14 cellular contexts compared by ENCODE assay signal in the genomic region with DNA sequence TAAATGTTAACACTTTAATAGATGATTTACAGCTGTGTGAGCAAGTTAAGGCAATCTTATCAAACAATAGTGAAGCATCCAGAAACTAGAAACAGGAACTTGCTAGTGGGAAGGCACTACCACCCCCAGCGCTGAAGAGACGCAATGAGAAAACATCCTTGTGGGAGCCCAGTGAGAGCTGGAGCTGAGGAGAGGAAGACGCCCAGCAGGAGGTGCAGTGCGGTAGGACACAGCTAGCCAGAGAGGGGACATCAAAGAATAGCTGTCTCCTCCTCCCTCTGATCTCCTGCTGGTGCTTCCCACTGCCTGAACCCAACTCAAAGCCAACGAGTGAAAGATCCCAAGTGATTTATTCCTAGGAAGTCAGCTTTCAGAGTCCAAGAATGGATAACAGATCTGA.
DNase-seq lines count a peak whose midpoint lies in the region; ATAC-seq, FAIRE-seq and TF ChIP-seq lines count a peak whose summit lies in the region.
"Had no signal": no experiment of that assay in that cellular context is flagged by ENCODE, and none has a peak within 500 bp of the region (broad histone marks: within the 10 kb centered on the region; RNA-seq: fewer than 3 reads in every experiment).

No MANE protein-coding gene starts in this region.

- intact Hi-C loops in HepG2 (cut with micrococcal nuclease; ENCODE audit: unreplicated experiment), result loop anchor here (1.0 to 2.0 kb wide), 2 partner anchors 139 to 143 kb away; no protein-coding TSS in a partner anchor

- in situ Hi-C loops in brain microvascular endothelial cell (cut with HindIII; ENCODE audit: low pct_ligation_motif_present, low sequenced_read_pairs), result no loop called here
- in situ Hi-C loops in HepG2 (cut with HindIII; ENCODE audit: extremely low pct_ligation_motif_present, low pct_unique_long_range_greater_than_20kb), result no loop called here

- H2AFZ ChIP-seq in HepG2 (ENCODE audit: low read length), result no peak overlapping the region

- no peak for DNase-seq in HFFc6
- peak; percentile 72 for DNase-seq in brain microvascular endothelial cell
- DNase-seq in HepG2 (ENCODE audit: low spot score), result no peak
- DNase-seq in NCI-H2171 treated with DMSO at 0.1 percent for 48 hours (lab: John Stamatoyannopoulos, UW), result no peak
- no peak for DNase-seq in SHP77 (lab: John Stamatoyannopoulos, UW)
- no peak for DNase-seq in stimulated activated CD4-positive, alpha-beta T cell treated with anti-CD3 and anti-CD28 coated beads, Interleukin-12 subunit alpha, Interleukin-12 subunit beta, amount 100 ng/mL, for 4 hours
- DNase-seq in stimulated activated effector memory CD8-positive, alpha-beta T cell treated with anti-CD3 and anti-CD28 coated beads, Interleukin-12 subunit alpha, Interleukin-12 subunit beta, amount 100 ng/mL, for 72 hours (ENCODE audit: low spot score in 2 of 2), result no peak
- DNase-seq: NCI-H69, psoas muscle, T-helper 17 cell had no signal

- H3K4me1 Mint-ChIP-seq in HFFc6 (ENCODE audit: low read depth), result peaks cover 18% of the 10 kb centered on the region
- H3K4me1 Mint-ChIP-seq in stimulated activated effector memory CD8-positive, alpha-beta T cell treated with anti-CD3 and anti-CD28 coated beads, Interleukin-12 subunit alpha, Interleukin-12 subunit beta, amount 100 ng/mL, for 72 hours, result no peaks in the 10 kb centered on the region
- H3K4me1 Mint-ChIP-seq: T-helper 17 cell had no signal

- H3K36me3 Mint-ChIP-seq in HFFc6 (ENCODE audit: low read depth), result no peaks in the 10 kb centered on the region
- no peaks in the 10 kb centered on the region for H3K36me3 Mint-ChIP-seq in stimulated activated effector memory CD8-positive, alpha-beta T cell treated with anti-CD3 and anti-CD28 coated beads, Interleukin-12 subunit alpha, Interleukin-12 subunit beta, amount 100 ng/mL, for 72 hours

- H3K27ac Mint-ChIP-seq in HFFc6, result no peak overlapping the region
- H3K27ac Mint-ChIP-seq in stimulated activated effector memory CD8-positive, alpha-beta T cell treated with anti-CD3 and anti-CD28 coated beads, Interleukin-12 subunit alpha, Interleukin-12 subunit beta, amount 100 ng/mL, for 72 hours, result no peak overlapping the region
- H3K27ac Mint-ChIP-seq: T-helper 17 cell had no signal

- no peak overlapping the region for H3K4me2 ChIP-seq in HepG2 (ENCODE audit: low read depth, low read length)
- H3K4me2 ChIP-seq: KMS-11 had no signal

- H3K79me2 ChIP-seq in HepG2 (ENCODE audit: insufficient read depth, low read length), result no peaks in the 10 kb centered on the region

- no peaks in the 10 kb centered on the region for H4K20me1 ChIP-seq in HepG2 (ENCODE audit: insufficient read depth, low read length)

- TF ChIP-seq EP300 in HepG2 (IDR thresholded peaks at IDR 0.05; ENCODE audit: low read depth in 2 of 2, low read length in 2 of 2) (no peak), HepG2 (CRISPR knock-in tag; IDR thresholded peaks at IDR 0.05; ENCODE audit: borderline replicate concordance) (no peak)

- CTCF ChIA-PET in HepG2 (lab: Yijun Ruan, JAX; ENCODE audit: low intra/inter-chr PET ratio, low total read pairs), result no interaction called here

- 0 out of 2 replicates have a peak, but pooled peaks have one; percentile 5 for TF ChIP-seq CTCF in C4-2B (conservative IDR thresholded peaks at IDR 0.05)
- TF ChIP-seq CTCF in HFFc6 (IDR thresholded peaks at IDR 0.05), result peak; percentile 26; the same call in 1 of the 2 replicates
- peak; percentile 67 for TF ChIP-seq CTCF in brain microvascular endothelial cell (IDR thresholded peaks at IDR 0.05; ENCODE audit: low read depth, low read length, missing control alignments)
- TF ChIP-seq CTCF in HepG2 (CRISPR knock-in tag; IDR thresholded peaks at IDR 0.05), result 0 out of 2 replicates have a peak, but pooled peaks have one; percentile 29

- H3K4me1 ChIP-seq in HepG2 (ENCODE audit: insufficient read depth, low read length), result no peaks in the 10 kb centered on the region
- H3K4me1 ChIP-seq: psoas muscle had no signal

- H3K4me3 ChIP-seq in brain microvascular endothelial cell (ENCODE audit: low read depth, low read length) (no peak overlapping the region), HepG2 (replicated peaks in 1 of 3; ENCODE audit: insufficient read depth in 1 of 3, low read depth in 2 of 3, low read length in 3 of 3) (no peak overlapping the region)
- H3K4me3 ChIP-seq: lung, psoas muscle had no signal

- peak; percentile 80 for ATAC-seq in HepG2
- ATAC-seq in stimulated activated effector memory CD8-positive, alpha-beta T cell treated with anti-CD3 and anti-CD28 coated beads, Interleukin-12 subunit alpha, Interleukin-12 subunit beta, amount 100 ng/mL, for 72 hours, result no peak
- ATAC-seq: esophagus mucosa, psoas muscle, T-helper 17 cell had no signal

- H3K36me3 ChIP-seq in brain microvascular endothelial cell (replicated peaks) (no peaks in the 10 kb centered on the region), HepG2 (replicated peaks in 1 of 2; ENCODE audit: control insufficient read depth in 1 of 2, insufficient read depth in 2 of 2, low read length in 2 of 2) (no peaks in the 10 kb centered on the region)

- H3K9ac ChIP-seq in HepG2 (ENCODE audit: insufficient read depth, low read depth, low read length), result no peak overlapping the region
- H3K9ac ChIP-seq: KMS-11 had no signal

- no peak for FAIRE-seq in HepG2 (lab: Jason Lieb, UNC)

- no peak overlapping the region for H3K27ac ChIP-seq in C4-2B
- no peak overlapping the region for H3K27ac ChIP-seq in brain microvascular endothelial cell
- H3K27ac ChIP-seq in HepG2 (ENCODE audit: extremely low read length, insufficient read depth, low read length), result no peak overlapping the region
- H3K27ac ChIP-seq: KMS-11, psoas muscle had no signal

- peaks cover 9% of the 10 kb centered on the region for H3K27me3 Mint-ChIP-seq in HFFc6 (ENCODE audit: insufficient read depth)
- H3K27me3 Mint-ChIP-seq: T-helper 17 cell had no signal

- TF ChIP-seq RAD21 in HepG2 (CRISPR knock-in tag; IDR thresholded peaks at IDR 0.05), result no peak

- POLR2A ChIA-PET in HepG2 (lab: Yijun Ruan, JAX), result no interaction called here

- TF ChIP-seq POLR2A in HepG2 (IDR thresholded peaks at IDR 0.05; ENCODE audit: insufficient read depth in 1 of 2, low read depth in 2 of 2, low read length in 2 of 2), result no peak

- no peaks in the 10 kb centered on the region for H3K9me3 ChIP-seq in HepG2 (ENCODE audit: low read length)

- BruUV-seq in HepG2 (replicated peaks; lab: Mats Ljungman, UMichigan), result no TSS peak

- 4% methylated on average over 5 of the region's 5 CpGs for WGBS in HepG2 (ENCODE audit: low lambda C conversion rate)

- no peak overlapping the region for H3K4me3 Mint-ChIP-seq in HFFc6
- no peak overlapping the region for H3K4me3 Mint-ChIP-seq in stimulated activated effector memory CD8-positive, alpha-beta T cell treated with anti-CD3 and anti-CD28 coated beads, Interleukin-12 subunit alpha, Interleukin-12 subunit beta, amount 100 ng/mL, for 72 hours
- H3K4me3 Mint-ChIP-seq: T-helper 17 cell had no signal

- H3K27me3 ChIP-seq in brain microvascular endothelial cell (replicated peaks) (no peaks in the 10 kb centered on the region), HepG2 (ENCODE audit: control insufficient read depth in 1 of 2, insufficient read depth in 2 of 2, low read length in 2 of 2) (no peaks in the 10 kb centered on the region)

- H3K9me3 Mint-ChIP-seq in HFFc6, result peaks cover 4% of the 10 kb centered on the region; the same call in 1 of the 2 replicates
- H3K9me3 Mint-ChIP-seq in stimulated activated effector memory CD8-positive, alpha-beta T cell treated with anti-CD3 and anti-CD28 coated beads, Interleukin-12 subunit alpha, Interleukin-12 subunit beta, amount 100 ng/mL, for 72 hours, result peaks cover 3% of the 10 kb centered on the region

TF ChIP-seq in HepG2, 621 proteins besides CTCF, POLR2A, EP300 and RAD21:
- TF ChIP-seq, protein P1, sequence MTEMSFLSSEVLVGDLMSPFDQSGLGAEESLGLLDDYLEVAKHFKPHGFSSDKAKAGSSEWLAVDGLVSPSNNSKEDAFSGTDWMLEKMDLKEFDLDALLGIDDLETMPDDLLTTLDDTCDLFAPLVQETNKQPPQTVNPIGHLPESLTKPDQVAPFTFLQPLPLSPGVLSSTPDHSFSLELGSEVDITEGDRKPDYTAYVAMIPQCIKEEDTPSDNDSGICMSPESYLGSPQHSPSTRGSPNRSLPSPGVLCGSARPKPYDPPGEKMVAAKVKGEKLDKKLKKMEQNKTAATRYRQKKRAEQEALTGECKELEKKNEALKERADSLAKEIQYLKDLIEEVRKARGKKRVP (CRISPR knock-in tag; IDR thresholded peaks at IDR 0.05), result no peak
- TF ChIP-seq NFE2 (CRISPR knock-in tag; IDR thresholded peaks at IDR 0.05) (no peak), KMT2B (CRISPR knock-in tag; IDR thresholded peaks at IDR 0.05) (no peak), XBP1 (CRISPR knock-in tag; IDR thresholded peaks at IDR 0.05) (no peak), ZNF251 (CRISPR knock-in tag; IDR thresholded peaks at IDR 0.05) (no peak), NR1H2 (CRISPR knock-in tag; IDR thresholded peaks at IDR 0.05; ENCODE audit: borderline replicate concordance, low read depth) (no peak), MEIS1 (CRISPR knock-in tag; IDR thresholded peaks at IDR 0.05; ENCODE audit: borderline replicate concordance) (no peak), PITX1 (CRISPR knock-in tag; IDR thresholded peaks at IDR 0.05) (no peak), HNF4G (IDR thresholded peaks at IDR 0.05; ENCODE audit: borderline replicate concordance, low read depth, low read length) (no peak), HNF4G (CRISPR knock-in tag; IDR thresholded peaks at IDR 0.05; ENCODE audit: borderline replicate concordance, low read depth) (no peak), ZSCAN22 (CRISPR knock-in tag; IDR thresholded peaks at IDR 0.05) (peak; percentile 72; the same call in 1 of the 2 replicates), ZNF841 (CRISPR knock-in tag; IDR thresholded peaks at IDR 0.05; ENCODE audit: borderline replicate concordance) (no peak), TCF7 (IDR thresholded peaks at IDR 0.05; ENCODE audit: low read depth) (0 out of 2 replicates have a peak, but pooled peaks have one; percentile 11)
- TF ChIP-seq, protein P2, sequence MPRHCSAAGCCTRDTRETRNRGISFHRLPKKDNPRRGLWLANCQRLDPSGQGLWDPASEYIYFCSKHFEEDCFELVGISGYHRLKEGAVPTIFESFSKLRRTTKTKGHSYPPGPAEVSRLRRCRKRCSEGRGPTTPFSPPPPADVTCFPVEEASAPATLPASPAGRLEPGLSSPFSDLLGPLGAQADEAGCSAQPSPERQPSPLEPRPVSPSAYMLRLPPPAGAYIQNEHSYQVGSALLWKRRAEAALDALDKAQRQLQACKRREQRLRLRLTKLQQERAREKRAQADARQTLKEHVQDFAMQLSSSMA (CRISPR knock-in tag; IDR thresholded peaks at IDR 0.05), result no peak
TF ChIP-seq in HepG2: peak in this region for 2.

Comparison
In these comparisons a context has a peak if more than half of its experiments do, and no peak if none do; other contexts are left out.
1. CTCF ChIP-seq: peak in every context shown above with its lines; median percentile 67 in brain microvascular endothelial cell; 29 in HepG2; 26 in HFFc6; 5 in C4-2B.